Comparison of ENCODE assay signal across 8 cellular contexts in the genomic region with DNA sequence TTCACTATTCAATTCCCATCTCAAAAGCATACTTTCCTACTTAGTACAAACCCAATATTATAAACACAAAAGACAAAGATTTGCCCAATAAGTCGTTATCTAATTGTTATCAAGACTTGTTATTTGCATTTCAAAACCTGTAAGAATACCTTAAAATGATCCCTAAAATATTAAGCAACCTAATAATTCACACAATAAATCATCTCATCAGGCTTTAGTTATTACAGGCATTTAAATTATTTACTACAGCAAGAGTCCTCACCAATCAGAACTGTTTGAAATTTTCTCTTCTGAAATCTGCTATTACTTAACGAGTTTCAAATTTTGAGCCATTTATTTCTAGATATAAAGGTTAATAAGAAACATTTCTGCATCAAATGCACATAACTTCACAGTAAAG. TPM values are rescaled to one million over a fixed set of nuclear protein-coding genes. Genes with fewer than 3 reads are reported as not detected.
DNase-seq lines count a peak whose midpoint lies in the region; ATAC-seq, FAIRE-seq and TF ChIP-seq lines count a peak whose summit lies in the region.

No MANE protein-coding gene starts in this region.

- no peak for DNase-seq in H54 (ENCODE audit: insufficient read length, low spot score)
- no peak for DNase-seq in SJCRH30
- DNase-seq in fibroblast of the aortic adventitia (ENCODE audit: low read depth): peak; percentile 41
- DNase-seq in smooth muscle cell (lab: John Stamatoyannopoulos, UW; ENCODE audit: unreplicated experiment): no peak
- no peak for DNase-seq in NCI-H2107 (lab: John Stamatoyannopoulos, UW)

- H2AFZ ChIP-seq in smooth muscle cell (ENCODE audit: low read depth): no peak overlapping the region

- H3K79me2 ChIP-seq in smooth muscle cell (ENCODE audit: low read depth): peaks cover 55% of the 10 kb centered on the region

- H3K4me3 ChIP-seq in SJCRH30 (peak overlapping the region; percentile 90), fibroblast of the aortic adventitia (ENCODE audit: low read depth, low read length) (peak overlapping the region; percentile 93), smooth muscle cell (peak overlapping the region; percentile 76)

- peak; percentile 52 for FAIRE-seq in H54 (lab: Jason Lieb, UNC)

- H3K27ac ChIP-seq in SJCRH30: no peak overlapping the region
- H3K27ac ChIP-seq in smooth muscle cell (ENCODE audit: low read depth): no peak overlapping the region

- H3K27me3 ChIP-seq in SJCRH30 (no peaks in the 10 kb centered on the region), smooth muscle cell (ENCODE audit: low read depth) (no peaks in the 10 kb centered on the region)

- TF ChIP-seq CTCF in fibroblast of the aortic adventitia (IDR thresholded peaks at IDR 0.05; ENCODE audit: insufficient read depth, low read length) (no peak), smooth muscle cell (IDR thresholded peaks at IDR 0.05; ENCODE audit: borderline replicate concordance, insufficient read depth, poor library complexity, severe bottlenecking) (no peak)

- H3K4me1 ChIP-seq in SJCRH30 (peaks cover 15% of the 10 kb centered on the region), smooth muscle cell (ENCODE audit: low read depth) (peaks cover 34% of the 10 kb centered on the region)

- 30% methylated on average over 2 of the region's 2 CpGs for WGBS in smooth muscle cell (ENCODE audit: low lambda C conversion rate)

- H3K9ac ChIP-seq in smooth muscle cell (ENCODE audit: low read depth): peak overlapping the region; percentile 78

- peaks cover 37% of the 10 kb centered on the region for H4K20me1 ChIP-seq in smooth muscle cell (ENCODE audit: low read depth)

- no peaks in the 10 kb centered on the region for H3F3A ChIP-seq in smooth muscle cell (ENCODE audit: low read depth)

- H3K36me3 ChIP-seq in SJCRH30 (peaks cover 10% of the 10 kb centered on the region), smooth muscle cell (ENCODE audit: low read depth) (no peaks in the 10 kb centered on the region)

- ATAC-seq in HG03135 (IDR thresholded peaks at IDR 0.05; ENCODE audit: unreplicated experiment): no peak
- ATAC-seq in HG03442 (IDR thresholded peaks at IDR 0.05; ENCODE audit: unreplicated experiment): no peak
- ATAC-seq in GM19397 (IDR thresholded peaks at IDR 0.05; ENCODE audit: unreplicated experiment): no peak

- H3K9me3 ChIP-seq in SJCRH30 (replicated peaks): no peaks in the 10 kb centered on the region
- no peaks in the 10 kb centered on the region for H3K9me3 ChIP-seq in smooth muscle cell (replicated peaks; ENCODE audit: low read depth)

- no peak for TF ChIP-seq POLR2A in H54 (IDR thresholded peaks at IDR 0.05; ENCODE audit: low read depth, low read length)

- peak overlapping the region; percentile 88 for H3K4me2 ChIP-seq in smooth muscle cell

RNA-seq across cellular contexts. Expression of gene CCDC88A, which starts 1.6 kb away (rescaled TPM):
- total RNA-seq in SJCRH30 (2014; rRNA removed; shearing (Covaris generic)): 99.2 and 134 TPM in 2 replicates
- total RNA-seq in fibroblast of the aortic adventitia (ENCODE audit: low replicate concordance) (111 and 123 TPM in 2 replicates), smooth muscle cell (71.1 and 85.6 TPM in 2 replicates)
- polyA plus RNA-seq in smooth muscle cell: 28.8 and 32.1 TPM in 2 replicates
